ENCODE assay signal across 28 cellular contexts in the genomic region with DNA sequence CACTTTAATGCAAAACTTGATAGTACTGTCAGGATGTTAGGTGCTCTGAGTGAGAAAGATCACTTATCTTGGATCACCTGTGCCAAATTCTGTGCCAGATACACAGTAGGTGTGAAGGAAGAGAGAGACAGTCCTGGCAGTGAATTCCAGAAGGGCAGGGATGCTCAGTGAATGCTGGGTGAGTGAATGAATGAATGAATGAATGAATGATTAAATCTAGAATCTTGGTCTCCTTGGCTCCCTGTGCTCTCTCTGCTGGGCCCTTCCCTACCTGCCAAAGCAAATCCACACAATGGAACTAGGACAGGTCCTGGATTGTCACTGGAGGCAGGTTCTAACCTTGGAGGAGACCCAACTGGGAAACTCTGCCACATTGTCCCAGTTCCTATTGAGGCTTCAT.
"Had no signal": no experiment of that assay in that cellular context is flagged by ENCODE, and none has a peak within 500 bp of the region (broad histone marks: within the 10 kb centered on the region; RNA-seq: fewer than 3 reads in every experiment).

No MANE protein-coding gene starts in this region.

- H3K9me3 ChIP-seq: stomach, suprapubic skin, testis, thoracic aorta, thyroid gland, tibial artery, tibial nerve, transverse colon, upper lobe of left lung, upper lobe of right lung, uterus, vagina had no signal

- DNase-seq: stimulated activated CD4-positive, alpha-beta T cell treated with anti-CD3 and anti-CD28 coated beads, Interleukin-2, amount 100 ng/mL, for 48 hours; stimulated activated CD4-positive, alpha-beta T cell treated with anti-CD3 and anti-CD28 coated beads, Interleukin-4, amount 100 ng/mL, for 1 hour; stimulated activated CD4-positive, alpha-beta T cell treated with anti-CD3 and anti-CD28 coated beads, Interleukin-4, amount 100 ng/mL, for 24 hours; stimulated activated CD4-positive, alpha-beta T cell treated with anti-CD3 and anti-CD28 coated beads, Interleukin-4, amount 100 ng/mL, for 4 hours; stimulated activated CD8-positive, alpha-beta memory T cell treated with anti-CD3 and anti-CD28 coated beads, Interleukin-4, amount 100 ng/mL, for 48 hours; stimulated activated naive B cell treated with anti-CD40 and anti-IgM and Interleukin-4, amounts not matched to agents 10 μg/mL and 1 μg/mL and 100 μg/mL, for 72 hours; stimulated activated naive CD4-positive, alpha-beta T cell; stimulated activated naive CD4-positive, alpha-beta T cell treated with Interleukin-2 at 50 U/mL for 16 hours; stimulated activated naive CD8-positive, alpha-beta T cell treated with anti-CD3 and anti-CD28 coated beads, Interleukin-15, amount 100 ng/mL, for 72 hours; stimulated activated naive CD8-positive, alpha-beta T cell treated with anti-CD3 and anti-CD28 coated beads, Interleukin-15, Interleukin-2, amounts not matched to agents 100 U/mL and 50 U/mL, for 24 hours; stomach; substantia nigra; testis; thyroid gland; tibial artery; transverse colon; trophoblast cell; upper lobe of left lung; upper lobe of right lung; uterus had no signal

- H3K27me3 Mint-ChIP-seq: stimulated activated naive CD8-positive, alpha-beta T cell treated with anti-CD3 and anti-CD28 coated beads, Interleukin-15, amount 100 ng/mL, for 72 hours; stimulated activated naive CD8-positive, alpha-beta T cell treated with anti-CD3 and anti-CD28 coated beads, Interleukin-15, Interleukin-2, amounts not matched to agents 100 ng/mL and 50 ng/mL, for 24 hours had no signal

- H3K9me3 Mint-ChIP-seq: stimulated activated effector memory CD8-positive, alpha-beta T cell treated with anti-CD3 and anti-CD28 coated beads, Interleukin-12 subunit alpha, Interleukin-12 subunit beta, amount 100 ng/mL, for 72 hours; stimulated activated memory B cell treated with anti-CD40 and anti-IgM and Interleukin-4, amounts not matched to agents 10 μg/mL and 1 μg/mL and 100 μg/mL, for 72 hours; stimulated activated naive B cell treated with anti-CD40 and anti-IgM and Interleukin-4, amounts not matched to agents 10 μg/mL and 1 μg/mL and 100 μg/mL, for 72 hours; stimulated activated naive CD8-positive, alpha-beta T cell treated with anti-CD3 and anti-CD28 coated beads, Interleukin-15, amount 100 ng/mL, for 72 hours; stimulated activated naive CD8-positive, alpha-beta T cell treated with anti-CD3 and anti-CD28 coated beads, Interleukin-15, Interleukin-2, amounts not matched to agents 100 ng/mL and 50 ng/mL, for 24 hours; type B pancreatic cell had no signal

- H3K4me1 Mint-ChIP-seq: stimulated activated effector memory CD8-positive, alpha-beta T cell treated with anti-CD3 and anti-CD28 coated beads, Interleukin-12 subunit alpha, Interleukin-12 subunit beta, amount 100 ng/mL, for 72 hours; stimulated activated memory B cell treated with anti-CD40 and anti-IgM and Interleukin-4, amounts not matched to agents 10 μg/mL and 1 μg/mL and 100 μg/mL, for 72 hours; stimulated activated naive B cell treated with anti-CD40 and anti-IgM and Interleukin-4, amounts not matched to agents 10 μg/mL and 1 μg/mL and 100 μg/mL, for 72 hours; stimulated activated naive CD8-positive, alpha-beta T cell treated with anti-CD3 and anti-CD28 coated beads, Interleukin-15, amount 100 ng/mL, for 72 hours had no signal

- H3K4me3 ChIP-seq: stomach, suprapubic skin, testis, thoracic aorta, thyroid gland, tibial artery, tibial nerve, transverse colon, upper lobe of left lung, upper lobe of right lung, uterus, vagina had no signal

- H3K36me3 Mint-ChIP-seq: stimulated activated effector memory CD8-positive, alpha-beta T cell treated with anti-CD3 and anti-CD28 coated beads, Interleukin-12 subunit alpha, Interleukin-12 subunit beta, amount 100 ng/mL, for 72 hours; stimulated activated memory B cell treated with anti-CD40 and anti-IgM and Interleukin-4, amounts not matched to agents 10 μg/mL and 1 μg/mL and 100 μg/mL, for 72 hours; stimulated activated naive B cell treated with anti-CD40 and anti-IgM and Interleukin-4, amounts not matched to agents 10 μg/mL and 1 μg/mL and 100 μg/mL, for 72 hours; type B pancreatic cell had no signal

- H3K27me3 ChIP-seq: stomach, suprapubic skin, testis, thyroid gland, tibial nerve, transverse colon, upper lobe of left lung, upper lobe of right lung, uterus, vagina had no signal

- H3K27ac Mint-ChIP-seq: stimulated activated effector memory CD8-positive, alpha-beta T cell treated with anti-CD3 and anti-CD28 coated beads, Interleukin-12 subunit alpha, Interleukin-12 subunit beta, amount 100 ng/mL, for 72 hours; stimulated activated memory B cell treated with anti-CD40 and anti-IgM and Interleukin-4, amounts not matched to agents 10 μg/mL and 1 μg/mL and 100 μg/mL, for 72 hours; stimulated activated naive B cell treated with anti-CD40 and anti-IgM and Interleukin-4, amounts not matched to agents 10 μg/mL and 1 μg/mL and 100 μg/mL, for 72 hours; stimulated activated naive CD8-positive, alpha-beta T cell treated with anti-CD3 and anti-CD28 coated beads, Interleukin-15, amount 100 ng/mL, for 72 hours; stimulated activated naive CD8-positive, alpha-beta T cell treated with anti-CD3 and anti-CD28 coated beads, Interleukin-15, Interleukin-2, amounts not matched to agents 100 ng/mL and 50 ng/mL, for 24 hours; type B pancreatic cell had no signal

- H3K4me3 Mint-ChIP-seq: stimulated activated effector memory CD8-positive, alpha-beta T cell treated with anti-CD3 and anti-CD28 coated beads, Interleukin-12 subunit alpha, Interleukin-12 subunit beta, amount 100 ng/mL, for 72 hours; stimulated activated memory B cell treated with anti-CD40 and anti-IgM and Interleukin-4, amounts not matched to agents 10 μg/mL and 1 μg/mL and 100 μg/mL, for 72 hours; stimulated activated naive B cell treated with anti-CD40 and anti-IgM and Interleukin-4, amounts not matched to agents 10 μg/mL and 1 μg/mL and 100 μg/mL, for 72 hours; stimulated activated naive CD8-positive, alpha-beta T cell treated with anti-CD3 and anti-CD28 coated beads, Interleukin-15, amount 100 ng/mL, for 72 hours; stimulated activated naive CD8-positive, alpha-beta T cell treated with anti-CD3 and anti-CD28 coated beads, Interleukin-15, Interleukin-2, amounts not matched to agents 100 ng/mL and 50 ng/mL, for 24 hours; type B pancreatic cell had no signal

- H3K36me3 ChIP-seq: stomach, suprapubic skin, thoracic aorta, thyroid gland, tibial artery, tibial nerve, transverse colon, upper lobe of left lung, upper lobe of right lung, uterus, vagina had no signal

- ATAC-seq: stimulated activated effector memory CD8-positive, alpha-beta T cell treated with anti-CD3 and anti-CD28 coated beads, Interleukin-12 subunit alpha, Interleukin-12 subunit beta, amount 100 ng/mL, for 72 hours; stimulated activated memory B cell treated with anti-CD40 and anti-IgM and Interleukin-4, amounts not matched to agents 10 μg/mL and 1 μg/mL and 100 μg/mL, for 72 hours; stimulated activated naive B cell treated with anti-CD40 and anti-IgM and Interleukin-4, amounts not matched to agents 10 μg/mL and 1 μg/mL and 100 μg/mL, for 72 hours; stimulated activated naive CD8-positive, alpha-beta T cell treated with anti-CD3 and anti-CD28 coated beads, Interleukin-15, amount 100 ng/mL, for 72 hours; stimulated activated naive CD8-positive, alpha-beta T cell treated with anti-CD3 and anti-CD28 coated beads, Interleukin-15, Interleukin-2, amounts not matched to agents 100 U/mL and 50 U/mL, for 24 hours; upper lobe of right lung had no signal

- H3K4me1 ChIP-seq: testis, upper lobe of left lung, upper lobe of right lung, uterus had no signal

- H3K27ac ChIP-seq: stomach, suprapubic skin, testis, thoracic aorta, thyroid gland, tibial artery, tibial nerve, transverse colon, upper lobe of left lung, upper lobe of right lung, uterus, vagina had no signal
